Comparison of ENCODE assay signal across 22 cellular contexts in the genomic region with DNA sequence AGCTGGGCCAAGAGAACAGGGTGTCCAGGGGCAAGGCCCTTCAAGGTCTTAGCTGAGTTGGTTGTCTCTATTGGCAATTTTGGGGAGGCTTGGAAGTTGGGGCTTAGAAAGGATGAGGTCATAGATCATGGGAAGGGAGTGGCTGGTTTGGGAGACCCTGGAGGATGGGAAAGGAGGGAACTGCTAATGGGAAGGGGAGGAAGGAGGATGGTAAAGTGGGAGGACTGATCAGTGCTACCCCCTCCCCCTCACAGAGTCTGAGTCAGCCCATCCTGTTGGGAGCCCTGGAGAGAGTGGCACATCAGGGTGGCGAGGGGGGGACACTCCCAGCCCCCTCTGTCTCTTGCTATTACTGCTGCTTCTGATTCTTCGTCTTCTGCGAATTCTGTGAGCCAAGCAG. TPM values are rescaled to one million over a fixed set of nuclear protein-coding genes. Genes with fewer than 3 reads are reported as not detected.
"Had no signal": no experiment of that assay in that cellular context is flagged by ENCODE, and none has a peak within 500 bp of the region (broad histone marks: within the 10 kb centered on the region; RNA-seq: fewer than 3 reads in every experiment).

No MANE protein-coding gene starts in this region.

- H3K4me3 Mint-ChIP-seq: activated CD4-positive, alpha-beta memory T cell treated with anti-CD3 and anti-CD28 coated beads, Interleukin-2, amount 10 ng/mL, durations not matched to agents 7 days and 5 days; activated CD8-positive, alpha-beta memory T cell treated with anti-CD3 and anti-CD28 coated beads, Interleukin-2, amount 10 ng/mL, durations not matched to agents 7 days and 5 days; activated naive CD8-positive, alpha-beta T cell treated with anti-CD3 and anti-CD28 coated beads, Interleukin-2, amount 10 ng/mL, durations not matched to agents 7 days and 5 days; activated T-helper 17 cell treated with anti-CD3 and anti-CD28 coated beads, Interleukin-2, amount 50 U/mL, for 72 hours; central memory CD8-positive, alpha-beta T cell; stimulated activated memory B cell treated with anti-CD40 and anti-IgM and Interleukin-4, amounts not matched to agents 10 μg/mL and 1 μg/mL and 100 μg/mL, for 72 hours; T-helper 2 cell treated with Interferon-gamma antibody and Interleukin-4, amounts not matched to agents 5 μg/mL and 100 μg/mL, for 36 hours had no signal

- H3K4me3 ChIP-seq: coronary artery, gastrocnemius medialis, heart right ventricle, sigmoid colon, testis, upper lobe of left lung had no signal

- H3K36me3 Mint-ChIP-seq: activated CD8-positive, alpha-beta memory T cell treated with anti-CD3 and anti-CD28 coated beads, Interleukin-2, amount 10 ng/mL, durations not matched to agents 7 days and 5 days had no signal

- H3K9me3 ChIP-seq: gastrocnemius medialis, heart right ventricle, sigmoid colon, testis, upper lobe of left lung had no signal

- H3K36me3 ChIP-seq: gastrocnemius medialis, sigmoid colon had no signal

- H3K27me3 ChIP-seq: brain microvascular endothelial cell, gastrocnemius medialis, heart right ventricle, sigmoid colon, testis, upper lobe of left lung had no signal

- H3K27ac ChIP-seq: brain microvascular endothelial cell, coronary artery, gastrocnemius medialis, heart right ventricle, sigmoid colon, testis, upper lobe of left lung had no signal

- DNase-seq: activated CD4-positive, alpha-beta memory T cell treated with anti-CD3 and anti-CD28 coated beads, Interleukin-2, amount 10 ng/mL, durations not matched to agents 7 days and 5 days; activated CD4-positive, alpha-beta T cell treated with anti-CD3 and anti-CD28 coated beads for 48 hours; activated CD4-positive, CD25-positive, alpha-beta regulatory T cell; activated CD8-positive, alpha-beta memory T cell treated with anti-CD3 and anti-CD28 coated beads, Interleukin-2, amount 10 ng/mL, durations not matched to agents 7 days and 5 days; activated naive CD4-positive, alpha-beta T cell; activated naive CD8-positive, alpha-beta T cell treated with anti-CD3 and anti-CD28 coated beads, Interleukin-2, amount 10 ng/mL, durations not matched to agents 7 days and 5 days; amygdala; brain microvascular endothelial cell; gastrocnemius medialis; heart right ventricle; kidney glomerular epithelial cell; left ventricle myocardium superior; nucleus accumbens; sigmoid colon; stimulated activated CD4-positive, alpha-beta T cell treated with anti-CD3 and anti-CD28 coated beads, Interleukin-4, amount 100 ng/mL, for 4 hours; testis; upper lobe of left lung had no signal

- H3K27ac Mint-ChIP-seq: activated CD4-positive, alpha-beta memory T cell treated with anti-CD3 and anti-CD28 coated beads, Interleukin-2, amount 10 ng/mL, durations not matched to agents 7 days and 5 days; activated CD8-positive, alpha-beta memory T cell treated with anti-CD3 and anti-CD28 coated beads, Interleukin-2, amount 10 ng/mL, durations not matched to agents 7 days and 5 days; activated naive CD8-positive, alpha-beta T cell treated with anti-CD3 and anti-CD28 coated beads, Interleukin-2, amount 10 ng/mL, durations not matched to agents 7 days and 5 days; activated T-helper 17 cell treated with anti-CD3 and anti-CD28 coated beads, Interleukin-2, amount 50 U/mL, for 72 hours; stimulated activated memory B cell treated with anti-CD40 and anti-IgM and Interleukin-4, amounts not matched to agents 10 μg/mL and 1 μg/mL and 100 μg/mL, for 72 hours; T-helper 2 cell treated with Interferon-gamma antibody and Interleukin-4, amounts not matched to agents 5 μg/mL and 100 μg/mL, for 36 hours had no signal

- H3K9me3 Mint-ChIP-seq: activated CD4-positive, alpha-beta memory T cell treated with anti-CD3 and anti-CD28 coated beads, Interleukin-2, amount 10 ng/mL, durations not matched to agents 7 days and 5 days; activated naive CD8-positive, alpha-beta T cell treated with anti-CD3 and anti-CD28 coated beads, Interleukin-2, amount 10 ng/mL, durations not matched to agents 7 days and 5 days; activated T-helper 17 cell treated with anti-CD3 and anti-CD28 coated beads, Interleukin-2, amount 50 U/mL, for 72 hours; central memory CD8-positive, alpha-beta T cell; stimulated activated memory B cell treated with anti-CD40 and anti-IgM and Interleukin-4, amounts not matched to agents 10 μg/mL and 1 μg/mL and 100 μg/mL, for 72 hours; T-helper 2 cell treated with Interferon-gamma antibody and Interleukin-4, amounts not matched to agents 5 μg/mL and 100 μg/mL, for 36 hours had no signal

- H3K27me3 Mint-ChIP-seq: activated T-helper 17 cell treated with anti-CD3 and anti-CD28 coated beads, Interleukin-2, amount 50 U/mL, for 72 hours; central memory CD8-positive, alpha-beta T cell; stimulated activated memory B cell treated with anti-CD40 and anti-IgM and Interleukin-4, amounts not matched to agents 10 μg/mL and 1 μg/mL and 100 μg/mL, for 72 hours had no signal

- ATAC-seq: activated CD8-positive, alpha-beta memory T cell treated with anti-CD3 and anti-CD28 coated beads, Interleukin-2, amount 10 ng/mL, durations not matched to agents 7 days and 5 days; activated T-helper 17 cell treated with anti-CD3 and anti-CD28 coated beads, Interleukin-2, amount 50 U/mL, for 72 hours; gastrocnemius medialis; heart right ventricle; left ventricle myocardium superior; stimulated activated memory B cell treated with anti-CD40 and anti-IgM and Interleukin-4, amounts not matched to agents 10 μg/mL and 1 μg/mL and 100 μg/mL, for 72 hours had no signal

RNA-seq across cellular contexts. Expression of a gene that starts 35.0 kb away (rescaled TPM):
- total RNA-seq: activated CD4-positive, alpha-beta memory T cell treated with anti-CD3 and anti-CD28 coated beads, Interleukin-2, amount 10 ng/mL, durations not matched to agents 7 days and 5 days; activated CD8-positive, alpha-beta memory T cell treated with anti-CD3 and anti-CD28 coated beads, Interleukin-2, amount 10 ng/mL, durations not matched to agents 7 days and 5 days; activated naive CD8-positive, alpha-beta T cell treated with anti-CD3 and anti-CD28 coated beads, Interleukin-2, amount 10 ng/mL, durations not matched to agents 7 days and 5 days; activated T-helper 17 cell treated with anti-CD3 and anti-CD28 coated beads, Interleukin-2, amount 50 U/mL, for 72 hours; heart right ventricle; left ventricle myocardium superior had no signal

RNA-seq across cellular contexts. Expression of a gene that starts 35.0 kb away (rescaled TPM):
- total RNA-seq: gastrocnemius medialis had no signal
